ENCODE assay signal across 25 cellular contexts in genomic region chr1:197413564-197413963, GRCh38.
DNase-seq lines count a peak whose midpoint lies in the region; ATAC-seq and TF ChIP-seq lines count a peak whose summit lies in the region.
"Had no signal": no experiment of that assay in that cellular context is flagged by ENCODE, and none has a peak within 500 bp of the region (broad histone marks: within the 10 kb centered on the region; RNA-seq: fewer than 3 reads in every experiment).

No MANE protein-coding gene starts in this region.

- H3K27ac Mint-ChIP-seq in activated CD8-positive, alpha-beta T cell treated with anti-CD3 and anti-CD28 coated beads for 36 hours, result no peak overlapping the region
- no peak overlapping the region for H3K27ac Mint-ChIP-seq in activated CD8-positive, alpha-beta T cell treated with anti-CD3 and anti-CD28 coated beads, Interleukin-2, amount 10 ng/mL, durations not matched to agents 7 days and 5 days
- no peak overlapping the region; the same call in 1 of the 2 replicates for H3K27ac Mint-ChIP-seq in GM23338
- H3K27ac Mint-ChIP-seq in activated T-helper 17 cell treated with anti-CD3 and anti-CD28 coated beads, Interleukin-2, amount 50 U/mL, for 72 hours, result no peak overlapping the region
- no peak overlapping the region for H3K27ac Mint-ChIP-seq in stimulated activated effector memory CD8-positive, alpha-beta T cell treated with anti-CD3 and anti-CD28 coated beads, Interleukin-12 subunit alpha, Interleukin-12 subunit beta, amount 100 ng/mL, for 72 hours

- H3K4me3 ChIP-seq in GM23338, result no peak overlapping the region
- H3K4me3 ChIP-seq: GM23248, K562, SJSA1 had no signal

- H3F3A ChIP-seq in GM23338 (replicated peaks; ENCODE audit: low read depth), result no peaks in the 10 kb centered on the region

- H3K36me3 Mint-ChIP-seq in activated CD8-positive, alpha-beta T cell treated with anti-CD3 and anti-CD28 coated beads for 36 hours (ENCODE audit: low read depth), result no peaks in the 10 kb centered on the region
- no peaks in the 10 kb centered on the region for H3K36me3 Mint-ChIP-seq in activated CD8-positive, alpha-beta T cell treated with anti-CD3 and anti-CD28 coated beads, Interleukin-2, amount 10 ng/mL, durations not matched to agents 7 days and 5 days (ENCODE audit: low read depth)
- no peaks in the 10 kb centered on the region for H3K36me3 Mint-ChIP-seq in GM23338 (ENCODE audit: low read depth)
- H3K36me3 Mint-ChIP-seq in activated T-helper 17 cell treated with anti-CD3 and anti-CD28 coated beads, Interleukin-2, amount 50 U/mL, for 72 hours (ENCODE audit: low read depth), result no peaks in the 10 kb centered on the region
- no peaks in the 10 kb centered on the region for H3K36me3 Mint-ChIP-seq in stimulated activated effector memory CD8-positive, alpha-beta T cell treated with anti-CD3 and anti-CD28 coated beads, Interleukin-12 subunit alpha, Interleukin-12 subunit beta, amount 100 ng/mL, for 72 hours

- intact Hi-C loops in activated CD8-positive, alpha-beta T cell treated with anti-CD3 and anti-CD28 coated beads for 36 hours (cut with micrococcal nuclease), result no loop called here

- H3K9me3 Mint-ChIP-seq in activated CD8-positive, alpha-beta T cell treated with anti-CD3 and anti-CD28 coated beads for 36 hours, result no peaks in the 10 kb centered on the region
- no peaks in the 10 kb centered on the region for H3K9me3 Mint-ChIP-seq in activated CD8-positive, alpha-beta T cell treated with anti-CD3 and anti-CD28 coated beads, Interleukin-2, amount 10 ng/mL, durations not matched to agents 7 days and 5 days (ENCODE audit: insufficient read depth)
- no peaks in the 10 kb centered on the region for H3K9me3 Mint-ChIP-seq in GM23338
- no peaks in the 10 kb centered on the region for H3K9me3 Mint-ChIP-seq in activated T-helper 17 cell treated with anti-CD3 and anti-CD28 coated beads, Interleukin-2, amount 50 U/mL, for 72 hours
- H3K9me3 Mint-ChIP-seq in stimulated activated effector memory CD8-positive, alpha-beta T cell treated with anti-CD3 and anti-CD28 coated beads, Interleukin-12 subunit alpha, Interleukin-12 subunit beta, amount 100 ng/mL, for 72 hours, result no peaks in the 10 kb centered on the region

- H2AFZ ChIP-seq in GM23338, result peak overlapping the region; percentile 53; the same call in 1 of the 2 replicates
- H2AFZ ChIP-seq: GM23248 had no signal

- no peak for DNase-seq in activated CD8-positive, alpha-beta T cell treated with anti-CD3 and anti-CD28 coated beads for 36 hours
- DNase-seq in activated CD8-positive, alpha-beta T cell treated with anti-CD3 and anti-CD28 coated beads, Interleukin-2, amount 10 ng/mL, durations not matched to agents 7 days and 5 days, result no peak
- no peak for DNase-seq in GM23338 (ENCODE audit: low spot score)
- no peak for DNase-seq in stimulated activated effector memory CD8-positive, alpha-beta T cell treated with anti-CD3 and anti-CD28 coated beads, Interleukin-12 subunit alpha, Interleukin-12 subunit beta, amount 100 ng/mL, for 72 hours (ENCODE audit: low spot score in 2 of 2)
- DNase-seq in effector CD8-positive, alpha-beta T cell (lab: John Stamatoyannopoulos, UW), result no peak
- no peak for DNase-seq in DMS153 (lab: John Stamatoyannopoulos, UW)
- DNase-seq: 8988T; ACHN; Calu3; DMS53; GM23248; HCEC 1CT; Kasumi-1; NCI-H1092 treated with DMSO at 0.1 percent for 48 hours; NCI-H1436 treated with DMSO at 0.1 percent for 48 hours; NCI-H187 treated with DMSO at 0.1 percent for 48 hours; NCI-H2171 treated with DMSO at 0.1 percent for 48 hours; NCI-H345; NCI-H510A treated with DMSO at 0.1 percent for 48 hours; NK-92 treated with Interleukin-12 subunit alpha and Interleukin-12 subunit beta, amount 100 ng/mL, for 24 hours; PC-3; Right ventricle myocardium superior had no signal

- POLR2A ChIA-PET in activated CD8-positive, alpha-beta T cell treated with anti-CD3 and anti-CD28 coated beads for 36 hours (lab: Charles Lee), result no interaction called here
- POLR2A ChIA-PET in activated CD8-positive, alpha-beta T cell treated with anti-CD3 and anti-CD28 coated beads, Interleukin-2, amount 10 ng/mL, durations not matched to agents 7 days and 5 days (lab: Charles Lee), result no interaction called here

- CTCF ChIA-PET in activated CD8-positive, alpha-beta T cell treated with anti-CD3 and anti-CD28 coated beads for 36 hours (lab: Charles Lee), result no interaction called here
- CTCF ChIA-PET in activated CD8-positive, alpha-beta T cell treated with anti-CD3 and anti-CD28 coated beads, Interleukin-2, amount 10 ng/mL, durations not matched to agents 7 days and 5 days (lab: Charles Lee), result no interaction called here

- H3K36me3 ChIP-seq in GM23338 (ENCODE audit: insufficient read depth), result no peaks in the 10 kb centered on the region
- H3K36me3 ChIP-seq: SJSA1 had no signal

- H3K9me2 ChIP-seq in GM23338 (ENCODE audit: insufficient read depth), result no peaks in the 10 kb centered on the region

- H3K4me2 ChIP-seq in GM23338, result no peak overlapping the region

- H3K4me1 Mint-ChIP-seq in activated CD8-positive, alpha-beta T cell treated with anti-CD3 and anti-CD28 coated beads for 36 hours (ENCODE audit: low read depth), result no peaks in the 10 kb centered on the region
- H3K4me1 Mint-ChIP-seq in activated CD8-positive, alpha-beta T cell treated with anti-CD3 and anti-CD28 coated beads, Interleukin-2, amount 10 ng/mL, durations not matched to agents 7 days and 5 days (ENCODE audit: low read depth), result no peaks in the 10 kb centered on the region
- H3K4me1 Mint-ChIP-seq in GM23338, result no peaks in the 10 kb centered on the region; the same call in 2 of the 3 replicates
- no peaks in the 10 kb centered on the region for H3K4me1 Mint-ChIP-seq in activated T-helper 17 cell treated with anti-CD3 and anti-CD28 coated beads, Interleukin-2, amount 50 U/mL, for 72 hours
- H3K4me1 Mint-ChIP-seq in stimulated activated effector memory CD8-positive, alpha-beta T cell treated with anti-CD3 and anti-CD28 coated beads, Interleukin-12 subunit alpha, Interleukin-12 subunit beta, amount 100 ng/mL, for 72 hours, result no peaks in the 10 kb centered on the region

- no peaks in the 10 kb centered on the region for H3K27me3 ChIP-seq in GM23338 (ENCODE audit: insufficient read depth)
- H3K27me3 ChIP-seq: SJSA1 had no signal

- no peaks in the 10 kb centered on the region for H4K20me1 ChIP-seq in GM23338 (replicated peaks; ENCODE audit: insufficient read depth)

- H3K79me2 ChIP-seq in GM23338 (replicated peaks; ENCODE audit: insufficient read depth), result no peaks in the 10 kb centered on the region

- no peak overlapping the region for H3K4me3 Mint-ChIP-seq in activated CD8-positive, alpha-beta T cell treated with anti-CD3 and anti-CD28 coated beads for 36 hours
- no peak overlapping the region for H3K4me3 Mint-ChIP-seq in activated CD8-positive, alpha-beta T cell treated with anti-CD3 and anti-CD28 coated beads, Interleukin-2, amount 10 ng/mL, durations not matched to agents 7 days and 5 days
- no peak overlapping the region for H3K4me3 Mint-ChIP-seq in GM23338
- no peak overlapping the region for H3K4me3 Mint-ChIP-seq in activated T-helper 17 cell treated with anti-CD3 and anti-CD28 coated beads, Interleukin-2, amount 50 U/mL, for 72 hours
- no peak overlapping the region for H3K4me3 Mint-ChIP-seq in stimulated activated effector memory CD8-positive, alpha-beta T cell treated with anti-CD3 and anti-CD28 coated beads, Interleukin-12 subunit alpha, Interleukin-12 subunit beta, amount 100 ng/mL, for 72 hours

- no peaks in the 10 kb centered on the region for H3K4me1 ChIP-seq in GM23338 (ENCODE audit: insufficient read depth)
- H3K4me1 ChIP-seq: SJSA1 had no signal

- TF ChIP-seq CTCF in activated CD8-positive, alpha-beta T cell treated with anti-CD3 and anti-CD28 coated beads for 36 hours (IDR thresholded peaks at IDR 0.05), result no peak
- TF ChIP-seq CTCF in GM23338 (conservative IDR thresholded peaks at IDR 0.05; ENCODE audit: low read depth in 2 of 2), result no peak

- no peak overlapping the region for H3K27ac ChIP-seq in GM23338 (ENCODE audit: low read depth)
- H3K27ac ChIP-seq: GM23248, SJSA1 had no signal

- peak; percentile 68 for ATAC-seq in activated CD8-positive, alpha-beta T cell treated with anti-CD3 and anti-CD28 coated beads for 36 hours
- ATAC-seq in activated CD8-positive, alpha-beta T cell treated with anti-CD3 and anti-CD28 coated beads, Interleukin-2, amount 10 ng/mL, durations not matched to agents 7 days and 5 days, result no peak
- ATAC-seq in GM23338, result no peak
- ATAC-seq in activated T-helper 17 cell treated with anti-CD3 and anti-CD28 coated beads, Interleukin-2, amount 50 U/mL, for 72 hours (replicated peaks), result peak; percentile 85
- peak; percentile 85 for ATAC-seq in stimulated activated effector memory CD8-positive, alpha-beta T cell treated with anti-CD3 and anti-CD28 coated beads, Interleukin-12 subunit alpha, Interleukin-12 subunit beta, amount 100 ng/mL, for 72 hours
- ATAC-seq: K562, PC-3 had no signal

- H3K27me3 Mint-ChIP-seq in activated CD8-positive, alpha-beta T cell treated with anti-CD3 and anti-CD28 coated beads for 36 hours, result no peaks in the 10 kb centered on the region
- H3K27me3 Mint-ChIP-seq in activated CD8-positive, alpha-beta T cell treated with anti-CD3 and anti-CD28 coated beads, Interleukin-2, amount 10 ng/mL, durations not matched to agents 7 days and 5 days (ENCODE audit: low read depth), result peaks cover 2% of the 10 kb centered on the region
- no peaks in the 10 kb centered on the region for H3K27me3 Mint-ChIP-seq in GM23338 (ENCODE audit: insufficient read depth, low read depth, poor library complexity)
- peaks cover 4% of the 10 kb centered on the region for H3K27me3 Mint-ChIP-seq in activated T-helper 17 cell treated with anti-CD3 and anti-CD28 coated beads, Interleukin-2, amount 50 U/mL, for 72 hours

TF ChIP-seq in GM23338, 12 proteins besides CTCF, POLR2A, EP300 and RAD21 (continues in another document):
- no peak for TF ChIP-seq JUNB (IDR thresholded peaks at IDR 0.05; ENCODE audit: unreplicated experiment)
- TF ChIP-seq EZH2 (IDR thresholded peaks at IDR 0.05; ENCODE audit: low read depth, unreplicated experiment), result no peak
- TF ChIP-seq NANOG (IDR thresholded peaks at IDR 0.05; ENCODE audit: borderline replicate concordance), result no peak
- TF ChIP-seq ZNF331 (CRISPR knock-in tag; IDR thresholded peaks at IDR 0.05; ENCODE audit: low read depth), result no peak
- no peak for TF ChIP-seq CREB1 (CRISPR knock-in tag; IDR thresholded peaks at IDR 0.05; ENCODE audit: low read depth)

Comparison
In these comparisons a context has a peak if more than half of its experiments do, and no peak if none do; other contexts are left out.
1. ATAC-seq: peak in activated CD8-positive, alpha-beta T cell treated with anti-CD3 and anti-CD28 coated beads for 36 hours (single experiment), activated T-helper 17 cell treated with anti-CD3 and anti-CD28 coated beads, Interleukin-2, amount 50 U/mL, for 72 hours (single experiment) and stimulated activated effector memory CD8-positive, alpha-beta T cell treated with anti-CD3 and anti-CD28 coated beads, Interleukin-12 subunit alpha, Interleukin-12 subunit beta, amount 100 ng/mL, for 72 hours (single experiment); none in activated CD8-positive, alpha-beta T cell treated with anti-CD3 and anti-CD28 coated beads, Interleukin-2, amount 10 ng/mL, durations not matched to agents 7 days and 5 days (single experiment) and GM23338 (single experiment).